In genomic region chr9:26324787-26325186, GRCh38 we compare ENCODE assay signal across 19 cellular contexts.
DNase-seq lines count a peak whose midpoint lies in the region; ATAC-seq and TF ChIP-seq lines count a peak whose summit lies in the region.
"Had no signal": no experiment of that assay in that cellular context is flagged by ENCODE, and none has a peak within 500 bp of the region (broad histone marks: within the 10 kb centered on the region; RNA-seq: fewer than 3 reads in every experiment).

No MANE protein-coding gene starts in this region.

- no peaks in the 10 kb centered on the region for H3K36me3 Mint-ChIP-seq in nephron progenitor cell (ENCODE audit: low read depth)
- no peaks in the 10 kb centered on the region for H3K36me3 Mint-ChIP-seq in Caco-2 (ENCODE audit: insufficient read depth, unreplicated experiment)
- H3K36me3 Mint-ChIP-seq: CD8-positive, alpha-beta memory T cell; memory B cell had no signal

- POLR2A ChIA-PET in Caco-2 (lab: Charles Lee) = no interaction called here

- no peaks in the 10 kb centered on the region for H4K20me1 ChIP-seq in Karpas-422 (ENCODE audit: insufficient read depth, low read depth, low read length)

- H3K9me2 ChIP-seq in Karpas-422 (replicated peaks; ENCODE audit: insufficient read depth, low read length) = no peaks in the 10 kb centered on the region

- TF ChIP-seq CTCF in fibroblast of pulmonary artery (IDR thresholded peaks at IDR 0.05; ENCODE audit: low read length, missing control alignments) = no peak
- no peak for TF ChIP-seq CTCF in nephron progenitor cell (IDR thresholded peaks at IDR 0.05)
- TF ChIP-seq CTCF in upper lobe of left lung (IDR thresholded peaks at IDR 0.05) = no peak
- TF ChIP-seq CTCF in prostate gland (IDR thresholded peaks at IDR 0.05) = no peak
- TF ChIP-seq CTCF in Caco-2 (IDR thresholded peaks at IDR 0.05; ENCODE audit: insufficient read depth in 1 of 2, low read depth in 1 of 2, low read length in 1 of 2, severe bottlenecking in 1 of 2, unreplicated experiment in 1 of 2) = no peak

- H3K4me3 ChIP-seq in Karpas-422 (ENCODE audit: low read length) (no peak overlapping the region), fibroblast of pulmonary artery (replicated peaks; ENCODE audit: low read depth, low read length) (no peak overlapping the region), upper lobe of left lung (no peak overlapping the region), prostate gland (no peak overlapping the region), Caco-2 (ENCODE audit: low read depth, low read length) (no peak overlapping the region)
- H3K4me3 ChIP-seq: breast epithelium, SJCRH30 had no signal

- no peaks in the 10 kb centered on the region for H3K36me3 ChIP-seq in Karpas-422 (ENCODE audit: insufficient read depth, low read length)
- no peaks in the 10 kb centered on the region for H3K36me3 ChIP-seq in upper lobe of left lung
- H3K36me3 ChIP-seq in prostate gland = no peaks in the 10 kb centered on the region
- no peaks in the 10 kb centered on the region for H3K36me3 ChIP-seq in Caco-2 (ENCODE audit: control insufficient read depth, insufficient read depth, low read length)
- H3K36me3 ChIP-seq: breast epithelium, SJCRH30 had no signal

- H3K4me3 Mint-ChIP-seq in nephron progenitor cell (no peak overlapping the region), Caco-2 (ENCODE audit: unreplicated experiment) (no peak overlapping the region)
- H3K4me3 Mint-ChIP-seq: CD8-positive, alpha-beta memory T cell; dendritic cell treated with granulocyte-macrophage colony-stimulating factor and Interleukin-4, amounts not matched to agents 40 ng/mL and 50 ng/mL, for 4 days; memory B cell had no signal

- no peaks in the 10 kb centered on the region for H3K27me3 ChIP-seq in Karpas-422 (ENCODE audit: low read length)
- no peaks in the 10 kb centered on the region for H3K27me3 ChIP-seq in upper lobe of left lung
- H3K27me3 ChIP-seq in prostate gland (replicated peaks; ENCODE audit: insufficient read depth) = no peaks in the 10 kb centered on the region
- H3K27me3 ChIP-seq in Caco-2 (replicated peaks; ENCODE audit: control insufficient read depth, insufficient read depth, low read length) = no peaks in the 10 kb centered on the region
- H3K27me3 ChIP-seq: breast epithelium, SJCRH30 had no signal

- H3K27ac Mint-ChIP-seq in nephron progenitor cell (peak overlapping the region; percentile 43), Caco-2 (ENCODE audit: unreplicated experiment) (no peak overlapping the region)
- H3K27ac Mint-ChIP-seq: dendritic cell treated with granulocyte-macrophage colony-stimulating factor and Interleukin-4, amounts not matched to agents 40 ng/mL and 50 ng/mL, for 4 days; memory B cell had no signal

- no peak for ATAC-seq in HG03354 (IDR thresholded peaks at IDR 0.05; ENCODE audit: poor library complexity, severe bottlenecking, unreplicated experiment)
- ATAC-seq in upper lobe of left lung (ENCODE audit: low FRiP score in 2 of 2) = no peak
- ATAC-seq: PC-3; stimulated activated naive CD8-positive, alpha-beta T cell treated with anti-CD3 and anti-CD28 coated beads, Interleukin-15, Interleukin-2, amounts not matched to agents 100 U/mL and 50 U/mL, for 24 hours had no signal

- no peaks in the 10 kb centered on the region for H3K9me3 Mint-ChIP-seq in nephron progenitor cell
- no peaks in the 10 kb centered on the region for H3K9me3 Mint-ChIP-seq in Caco-2 (ENCODE audit: unreplicated experiment)
- H3K9me3 Mint-ChIP-seq: dendritic cell treated with granulocyte-macrophage colony-stimulating factor and Interleukin-4, amounts not matched to agents 40 ng/mL and 50 ng/mL, for 4 days had no signal

- H3K4me1 ChIP-seq in Karpas-422 (ENCODE audit: low read length) (no peaks in the 10 kb centered on the region), upper lobe of left lung (no peaks in the 10 kb centered on the region), prostate gland (replicated peaks) (no peaks in the 10 kb centered on the region), Caco-2 (no peaks in the 10 kb centered on the region)
- H3K4me1 ChIP-seq: breast epithelium, SJCRH30 had no signal

- no peak overlapping the region for H3K27ac ChIP-seq in Karpas-422 (ENCODE audit: low read length)
- no peak overlapping the region for H3K27ac ChIP-seq in upper lobe of left lung
- H3K27ac ChIP-seq in prostate gland = no peak overlapping the region
- H3K27ac ChIP-seq: epithelial cell of prostate, SJCRH30 had no signal

- TF ChIP-seq EP300 in upper lobe of left lung (IDR thresholded peaks at IDR 0.05) = no peak

- no peaks in the 10 kb centered on the region for H3K9me3 ChIP-seq in Karpas-422 (ENCODE audit: low read length)
- H3K9me3 ChIP-seq in upper lobe of left lung = no peaks in the 10 kb centered on the region
- no peaks in the 10 kb centered on the region for H3K9me3 ChIP-seq in prostate gland
- H3K9me3 ChIP-seq in Caco-2 = no peaks in the 10 kb centered on the region
- H3K9me3 ChIP-seq: breast epithelium, SJCRH30 had no signal

- H3K79me2 ChIP-seq in Karpas-422 (ENCODE audit: low read length) = no peaks in the 10 kb centered on the region

- BruUV-seq in Caco-2 (replicated peaks; lab: Mats Ljungman, UMichigan) = no TSS peak

- CTCF ChIA-PET in Caco-2 (lab: Charles Lee) = no interaction called here

- H3K4me1 Mint-ChIP-seq in nephron progenitor cell (peaks cover 10% of the 10 kb centered on the region), Caco-2 (ENCODE audit: low read depth, unreplicated experiment) (no peaks in the 10 kb centered on the region)
- H3K4me1 Mint-ChIP-seq: CD8-positive, alpha-beta memory T cell; memory B cell had no signal

- H3K9ac ChIP-seq in Karpas-422 (ENCODE audit: low read length) = no peak overlapping the region

- intact Hi-C loops in prostate gland (cut with DNase I) (loop anchor here (10.0 kb wide), 1 partner anchor 360 kb away; no protein-coding TSS in a partner anchor), Caco-2 (cut with micrococcal nuclease; ENCODE audit: unreplicated experiment) (no loop called here)

- no peak overlapping the region for H3K4me2 ChIP-seq in Karpas-422 (ENCODE audit: low read depth, low read length, poor library complexity, severe bottlenecking)

- TF ChIP-seq POLR2A in upper lobe of left lung (IDR thresholded peaks at IDR 0.05) (no peak), prostate gland (IDR thresholded peaks at IDR 0.05) (no peak)

- DNase-seq in AG08395 (ENCODE audit: low spot score) = peak; percentile 11
- no peak for DNase-seq in Karpas-422
- peak; percentile 59 for DNase-seq in fibroblast of pulmonary artery (ENCODE audit: low read depth)
- DNase-seq in nephron progenitor cell = no peak
- DNase-seq in upper lobe of left lung = no peak
- DNase-seq in prostate gland (ENCODE audit: low spot score) = no peak
- no peak for DNase-seq in Caco-2
- DNase-seq: CD8-positive, alpha-beta memory T cell; glutamatergic neuron; NCI-H1105; PC-3; stimulated activated naive CD8-positive, alpha-beta T cell treated with anti-CD3 and anti-CD28 coated beads, Interleukin-15, Interleukin-2, amounts not matched to agents 100 U/mL and 50 U/mL, for 24 hours; trophoblast cell had no signal

- peaks cover 6% of the 10 kb centered on the region for H3K27me3 Mint-ChIP-seq in nephron progenitor cell (ENCODE audit: low read depth, poor library complexity)
- H3K27me3 Mint-ChIP-seq in Caco-2 (ENCODE audit: insufficient read depth, unreplicated experiment) = no peaks in the 10 kb centered on the region
- H3K27me3 Mint-ChIP-seq: CD8-positive, alpha-beta memory T cell; dendritic cell treated with granulocyte-macrophage colony-stimulating factor and Interleukin-4, amounts not matched to agents 40 ng/mL and 50 ng/mL, for 4 days; memory B cell had no signal

- WGBS in upper lobe of left lung, 2 donors = 46 to 49% methylated on average over 6 of the region's 6 CpGs
- 29% methylated on average over 6 of the region's 6 CpGs for WGBS in prostate gland

- H2AFZ ChIP-seq in Karpas-422 (ENCODE audit: low read length) = 0 out of 2 replicates have a peak overlapping the region, but pooled peaks have one; percentile 36

Comparison
In these comparisons a context has a peak if more than half of its experiments do, and no peak if none do; other contexts are left out.
1. DNase-seq: peak in AG08395 (single experiment) and fibroblast of pulmonary artery (single experiment); none in Karpas-422 (single experiment), nephron progenitor cell (single experiment), upper lobe of left lung (0 of 2), prostate gland (single experiment) and Caco-2 (0 of 2).